ENCODE assay signal across 25 cellular contexts in genomic region chr1:229553621-229554120, GRCh38. TPM values are rescaled to one million over a fixed set of nuclear protein-coding genes. Genes with fewer than 3 reads are reported as not detected.
DNase-seq lines count a peak whose midpoint lies in the region; ATAC-seq, FAIRE-seq and TF ChIP-seq lines count a peak whose summit lies in the region.
"Had no signal": no experiment of that assay in that cellular context is flagged by ENCODE, and none has a peak within 500 bp of the region (broad histone marks: within the 10 kb centered on the region; RNA-seq: fewer than 3 reads in every experiment).

No MANE protein-coding gene starts in this region.

- H4K20me1 ChIP-seq in K562 (replicated peaks; ENCODE audit: control insufficient read depth, insufficient read depth, low read length) = peaks cover 38% of the 10 kb centered on the region

- CTCF ChIA-PET in HEK293 (lab: Yijun Ruan, JAX) (interaction anchor here (0.6 kb wide), 2 partner anchors 10 to 1654 kb away, joined by 3 read pairs; no protein-coding TSS in a partner anchor), K562 (lab: Yijun Ruan, JAX; ENCODE audit: low intra/inter-chr PET ratio) (no interaction called here)

- no peak overlapping the region for H2AFZ ChIP-seq in K562 (ENCODE audit: low read depth, low read length)

- peaks cover 33% of the 10 kb centered on the region for H3K4me1 ChIP-seq in HEK293 (ENCODE audit: control insufficient read depth, insufficient read depth, low read length)
- peaks cover 36 to 50% of the 10 kb centered on the region in 2 experiments; a peak in 4 of 5 replicates for H3K4me1 ChIP-seq in K562 (replicated peaks in 1 of 2; ENCODE audit: control insufficient read depth in 2 of 2, insufficient read depth in 2 of 2, low read length in 2 of 2)
- peaks cover 12% of the 10 kb centered on the region for H3K4me1 ChIP-seq in HAP-1

- H3K9me1 ChIP-seq in K562 (ENCODE audit: control insufficient read depth, insufficient read depth, low read length) = peaks cover 7% of the 10 kb centered on the region

- H3K79me2 ChIP-seq in K562 (ENCODE audit: control insufficient read depth, insufficient read depth, low read length) = peaks cover 95% of the 10 kb centered on the region

- 89% methylated on average over 7 of the region's 7 CpGs for WGBS in K562 (ENCODE audit: insufficient coverage, low coverage, missing lambda C conversion rate)

- 0 out of 2 replicates have a peak overlapping the region, but pooled peaks have one; percentile 22 for H3K4me2 ChIP-seq in K562 (ENCODE audit: insufficient read depth, low read length)

- intact Hi-C loops in K562 (cut with micrococcal nuclease) = loop anchor here (2.0 to 10.0 kb wide), 2 partner anchors 45 to 601 kb away; partner anchors contain the start of gene NUP133

- TF ChIP-seq CTCF in HEK293 (tag by site-specific recombination; IDR thresholded peaks at IDR 0.05) = no peak
- TF ChIP-seq CTCF in K562 (IDR thresholded peaks at IDR 0.05 in 2 of 3, conservative IDR thresholded peaks at IDR 0.05 in 1 of 3; ENCODE audit: insufficient read depth in 2 of 3, low read depth in 1 of 3, low read length in 3 of 3) = no peak

- POLR2A ChIA-PET in HEK293 (lab: Yijun Ruan, JAX) = no interaction called here
- POLR2A ChIA-PET in K562 (lab: Yijun Ruan, JAX) = no interaction called here

- no peak for FAIRE-seq in K562 (lab: Jason Lieb, UNC)
- no peak for FAIRE-seq in H54 (lab: Jason Lieb, UNC)
- FAIRE-seq: HTR-8/SVneo, keratinocyte had no signal

- H3K9me3 ChIP-seq in HEK293 (ENCODE audit: control insufficient read depth, insufficient read depth, low read depth, low read length) = no peaks in the 10 kb centered on the region
- H3K9me3 ChIP-seq in K562 (replicated peaks; ENCODE audit: control insufficient read depth, insufficient read depth, low read depth, low read length) = no peaks in the 10 kb centered on the region
- H3K9me3 ChIP-seq in HAP-1 = no peaks in the 10 kb centered on the region
- H3K9me3 ChIP-seq: esophagus muscularis mucosa had no signal

- in situ Hi-C loops in K562 (cut with MboI) = no loop called here
- in situ Hi-C loops in HAP-1 (cut with MboI; ENCODE audit: low sequenced_read_pairs) = no loop called here

- H3K27me3 ChIP-seq in K562 (ENCODE audit: control insufficient read depth in 2 of 2, insufficient read depth in 2 of 2, low read length in 2 of 2) (no peaks in the 10 kb centered on the region), HAP-1 (ENCODE audit: low read depth) (no peaks in the 10 kb centered on the region)
- H3K27me3 ChIP-seq: esophagus muscularis mucosa had no signal

- no peak for ATAC-seq in K562
- ATAC-seq in GM19395 (IDR thresholded peaks at IDR 0.05; ENCODE audit: unreplicated experiment) = no peak
- ATAC-seq: activated CD4-positive, CD25-positive, alpha-beta regulatory T cell treated with anti-CD3 and anti-CD28 coated beads, Interleukin-2, amount 50 U/mL, for 24 hours; CD8-positive, alpha-beta T cell; natural killer cell treated with Interleukin-12 subunit alpha and Interleukin-12 subunit beta and Interleukin-15 and Interleukin-18, amount 100 ng/mL, for 72 hours; PC-3; right cardiac atrium; Right ventricle myocardium inferior; stimulated activated naive CD8-positive, alpha-beta T cell treated with anti-CD3 and anti-CD28 coated beads, Interleukin-15, Interleukin-2, amounts not matched to agents 100 U/mL and 50 U/mL, for 24 hours had no signal

- H3K4me3 ChIP-seq in HEK293 (ENCODE audit: low read depth, low read length) = no peak overlapping the region
- H3K4me3 ChIP-seq in K562 = no peak overlapping the region
- no peak overlapping the region for H3K4me3 ChIP-seq in HAP-1
- H3K4me3 ChIP-seq: esophagus muscularis mucosa had no signal

- H3K27ac ChIP-seq in HEK293 (ENCODE audit: extremely low read depth, low read depth, low read length) (no peak overlapping the region), K562 (ENCODE audit: extremely low read depth, low read depth, low read length) (no peak overlapping the region)

- H3K36me3 ChIP-seq in HEK293 (ENCODE audit: control insufficient read depth in 2 of 2, insufficient read depth in 1 of 2, low read length in 2 of 2) (peaks cover 0 to 10% of the 10 kb centered on the region in 2 experiments; a peak in 2 of 3 replicates), K562 (ENCODE audit: control insufficient read depth, insufficient read depth, low read length) (peaks cover 26% of the 10 kb centered on the region), HAP-1 (replicated peaks) (peaks cover 6% of the 10 kb centered on the region)

- TF ChIP-seq POLR2A in K562 (conservative IDR thresholded peaks at IDR 0.05) (no peak), H54 (IDR thresholded peaks at IDR 0.05; ENCODE audit: low read depth, low read length) (no peak)

- TF ChIP-seq EP300 in K562 (IDR thresholded peaks at IDR 0.05; ENCODE audit: low read length) = no peak

- no peak overlapping the region for H3K9ac ChIP-seq in K562 (ENCODE audit: insufficient read depth in 1 of 2, low read depth in 2 of 2, low read length in 2 of 2)

- peak; percentile 62 for DNase-seq in MV-4-11 (lab: John Stamatoyannopoulos, UW)
- DNase-seq in K562 (ENCODE audit: extremely low read depth in 1 of 4, low spot score in 3 of 4) = no peak
- peak; percentile 1 for DNase-seq in stromal cell of bone marrow (ENCODE audit: low read depth)
- no peak for DNase-seq in H54 (ENCODE audit: insufficient read length, low spot score)
- DNase-seq in HAP-1 (ENCODE audit: low spot score in 2 of 2) = no peak
- DNase-seq: activated CD4-positive, alpha-beta memory T cell treated with anti-CD3 and anti-CD28 coated beads, Interleukin-2, amount 10 ng/mL, durations not matched to agents 7 days and 5 days; activated gamma-delta T cell; CD8-positive, alpha-beta T cell; cortex of kidney; KG1; NCI-H1105; NCI-H2081 treated with DMSO at 0.1 percent for 48 hours; NCI-H446 treated with DMSO at 0.1 percent for 48 hours; PC-3; right cardiac atrium; stimulated activated CD4-positive, alpha-beta T cell treated with anti-CD3 and anti-CD28 coated beads, Interleukin-4, amount 100 ng/mL, for 1 hour; stimulated activated naive CD8-positive, alpha-beta T cell treated with anti-CD3 and anti-CD28 coated beads, Interleukin-15, Interleukin-2, amounts not matched to agents 100 U/mL and 50 U/mL, for 24 hours had no signal

- BruUV-seq in K562 (replicated peaks; lab: Mats Ljungman, UMichigan) = no TSS peak

- no peak for TF ChIP-seq RAD21 in K562 (CRISPR knock-in tag; conservative IDR thresholded peaks at IDR 0.05 in 1 of 2, IDR thresholded peaks at IDR 0.05 in 1 of 2)

TF ChIP-seq in HEK293, 187 proteins besides CTCF, POLR2A, EP300 and RAD21:
- 0 out of 2 replicates have a peak, but pooled peaks have one; percentile 17 for TF ChIP-seq ZNF768 (tag by site-specific recombination; IDR thresholded peaks at IDR 0.05)
- TF ChIP-seq GFI1B (tag by site-specific recombination; IDR thresholded peaks at IDR 0.05) = no peak
- no peak for TF ChIP-seq ZSCAN16 (tag by site-specific recombination; IDR thresholded peaks at IDR 0.05)

TF ChIP-seq in K562, 482 proteins besides CTCF, POLR2A, EP300 and RAD21:
- TF ChIP-seq TCFL5 (CRISPR knock-in tag; conservative IDR thresholded peaks at IDR 0.05) (no peak), RBM25 (IDR thresholded peaks at IDR 0.05; ENCODE audit: low read depth, low read length, severe bottlenecking) (peak; percentile 11), ZFP36 (IDR thresholded peaks at IDR 0.05; ENCODE audit: low read depth, low read length, partially characterized antibody) (peak; percentile 24)

RNA-seq across cellular contexts. Expression of gene ABCB10, which starts 4.8 kb away (rescaled TPM):
- total RNA-seq in K562 (2011; cell fraction: chromatin; rRNA removed; ENCODE audit: low replicate concordance) = 34.9 and 56.2 TPM in 2 replicates
- 31.7 and 39.6 TPM in 2 replicates for total RNA-seq in K562 (2011; cell fraction: nucleolus; rRNA removed)
- 41.7 and 45.0 TPM in 2 replicates for total RNA-seq in K562 (2011; cell fraction: nucleoplasm; rRNA removed)
- total RNA-seq in K562 (2014; rRNA removed) (42.2 and 46.7 TPM in 2 replicates), K562 (2014; rRNA removed; fragmentation: Illumina TruSeq; extraction: Trizol) (54.8 and 59.3 TPM in 2 replicates), K562 (2015; rRNA removed; fragmentation: Illumina TruSeq; extraction: Trizol) (27.4 and 28.5 TPM in 2 replicates), K562 (2021) (51.8 and 53.6 TPM in 2 replicates)
- polyA plus RNA-seq in K562 (2011; rRNA removed) (43.2 and 45.8 TPM in 2 replicates), K562 (2014; fragmentation: Illumina TruSeq; extraction: Trizol) (32.5 and 36.4 TPM in 2 replicates), K562 (2014; fragmentation: Nextera tagmentation; extraction: Ambion mirVana) (10 to 100 TPM; 12.4 to 16.5 TPM), K562 (2014; rRNA removed) (29.1 and 29.3 TPM in 2 replicates)
- polyA plus RNA-seq in K562 (2011; cell fraction: cytosol; rRNA removed) = 26.1 and 31.2 TPM in 2 replicates
- polyA plus RNA-seq in K562 (2011; cell fraction: nucleus; rRNA removed) = 30.7 and 38.2 TPM in 2 replicates
- 20.0 and 24.2 TPM in 2 replicates for polyA plus RNA-seq in K562 (2012)
- 56.6 and 57.1 TPM in 2 replicates for polyA minus RNA-seq in K562 (2011; rRNA and poly(A)+ RNA removed)
- 28.7 and 38.4 TPM in 2 replicates for polyA minus RNA-seq in K562 (2011; cell fraction: cytosol; rRNA and poly(A)+ RNA removed)
- 13.1 and 24.0 TPM in 2 replicates for polyA minus RNA-seq in K562 (2011; cell fraction: nucleus; rRNA and poly(A)+ RNA removed)

RNA-seq across cellular contexts. Expression of gene NUP133, which starts 45.5 kb away (rescaled TPM):
- total RNA-seq in K562 (2011; cell fraction: chromatin; rRNA removed; ENCODE audit: low replicate concordance) = 71.9 and 72.4 TPM in 2 replicates
- 25.3 and 27.9 TPM in 2 replicates for total RNA-seq in K562 (2011; cell fraction: nucleolus; rRNA removed)
- 33.4 and 41.5 TPM in 2 replicates for total RNA-seq in K562 (2011; cell fraction: nucleoplasm; rRNA removed)
- total RNA-seq in K562 (2014; rRNA removed) (50.6 and 60.9 TPM in 2 replicates), K562 (2014; rRNA removed; fragmentation: Illumina TruSeq; extraction: Trizol) (64.0 and 71.7 TPM in 2 replicates), K562 (2015; rRNA removed; fragmentation: Illumina TruSeq; extraction: Trizol) (58.2 and 61.3 TPM in 2 replicates), K562 (2021) (82.5 and 85.1 TPM in 2 replicates)
- polyA plus RNA-seq in K562 (2011; rRNA removed) (51.5 and 62.2 TPM in 2 replicates), K562 (2014; fragmentation: Illumina TruSeq; extraction: Trizol) (37.6 and 44.1 TPM in 2 replicates), K562 (2014; fragmentation: Nextera tagmentation; extraction: Ambion mirVana) (10 to 100 TPM; 21.7 to 35.0 TPM), K562 (2014; rRNA removed) (53.0 and 61.8 TPM in 2 replicates)
- polyA plus RNA-seq in K562 (2011; cell fraction: cytosol; rRNA removed) = 27.8 and 33.4 TPM in 2 replicates
- 51.1 and 62.9 TPM in 2 replicates for polyA plus RNA-seq in K562 (2011; cell fraction: nucleus; rRNA removed)
- 28.9 and 30.0 TPM in 2 replicates for polyA plus RNA-seq in K562 (2012)
- polyA minus RNA-seq in K562 (2011; rRNA and poly(A)+ RNA removed) = 88.6 and 94.0 TPM in 2 replicates
- 33.8 and 45.2 TPM in 2 replicates for polyA minus RNA-seq in K562 (2011; cell fraction: cytosol; rRNA and poly(A)+ RNA removed)
- 35.5 and 62.6 TPM in 2 replicates for polyA minus RNA-seq in K562 (2011; cell fraction: nucleus; rRNA and poly(A)+ RNA removed)

Comparison
In these comparisons a context has a peak if more than half of its experiments do, and no peak if none do; other contexts are left out.
1. DNase-seq: peak in MV-4-11 (single experiment) and stromal cell of bone marrow (single experiment); none in K562 (0 of 4), H54 (single experiment) and HAP-1 (0 of 2).